In the genomic region with DNA sequence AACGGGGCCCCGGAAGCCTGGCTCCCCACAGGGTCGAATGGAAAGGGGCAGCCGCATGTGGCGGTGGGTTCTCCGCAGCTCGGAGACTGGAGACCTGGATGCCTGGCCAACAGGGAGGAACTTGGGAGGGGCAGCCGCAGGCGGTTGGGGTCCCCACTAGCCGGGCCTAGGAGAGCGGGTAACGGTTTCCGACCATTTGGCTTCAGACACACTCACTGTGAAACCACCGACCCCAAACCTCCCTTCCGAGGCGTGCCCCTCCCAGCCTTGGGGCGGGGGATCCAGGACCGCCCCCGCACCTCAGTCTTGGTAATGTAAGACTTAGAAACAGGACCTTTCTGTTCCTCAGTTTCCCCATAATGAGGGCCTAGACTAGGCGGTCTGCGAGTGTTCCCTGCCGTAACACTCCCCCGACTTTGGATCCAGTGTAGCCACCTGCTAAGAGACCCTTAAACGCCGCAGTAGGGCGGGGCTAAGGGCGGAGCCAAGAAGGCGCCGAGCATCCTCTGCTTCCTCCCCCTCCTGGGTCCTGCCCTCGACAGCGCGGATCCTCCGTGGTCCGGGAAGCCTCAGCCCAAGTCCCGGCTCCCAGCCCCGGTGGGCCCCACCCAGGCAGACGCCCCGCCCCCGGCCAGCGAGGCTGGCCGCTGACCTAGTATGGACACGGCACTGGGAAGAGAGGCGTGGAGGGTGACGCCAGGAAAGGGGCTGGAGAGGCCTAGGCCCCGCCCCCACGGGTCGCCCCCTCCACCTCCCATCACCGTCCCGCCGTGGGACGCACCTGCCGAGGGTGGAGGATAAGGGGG, we compare ENCODE assay signal across 8 cellular contexts. TPM values are rescaled to one million over a fixed set of nuclear protein-coding genes. Genes with fewer than 3 reads are reported as not detected.
A peak's percentile ranks its signal among the peaks of the same experiment; 100 is the strongest.
DNase-seq lines count a peak whose midpoint lies in the region; ATAC-seq, FAIRE-seq and TF ChIP-seq lines count a peak whose summit lies in the region.

No MANE protein-coding gene starts in this region.

- H3K9me3 ChIP-seq in small intestine (ENCODE audit: control insufficient read depth, low read depth), result no peaks in the 10 kb centered on the region

- no peak for TF ChIP-seq CTCF in astrocyte of the cerebellum (IDR thresholded peaks at IDR 0.05; ENCODE audit: low read depth, low read length, missing control alignments)

- 1 to 3% (median 2%) methylated on average over 49 to 52 of the region's 52 CpGs for WGBS in small intestine, 3 donors

- no peak for FAIRE-seq in small intestine (lab: Jason Lieb, UNC)

- no peaks in the 10 kb centered on the region for H3K27me3 ChIP-seq in small intestine (ENCODE audit: control insufficient read depth in 2 of 2, insufficient read depth in 2 of 2, low read length in 2 of 2)

- H3K36me3 Mint-ChIP-seq in T-helper 1 cell treated with Interleukin-12 subunit alpha and Interleukin-12 subunit beta and Interleukin-4 antibody, amounts not matched to agents 30 μg/mL and 1 μg/mL, for 36 hours (ENCODE audit: low read depth), result peaks cover 13% of the 10 kb centered on the region

- H3K36me3 ChIP-seq in small intestine (ENCODE audit: control insufficient read depth in 2 of 2, insufficient read depth in 2 of 2, low read length in 2 of 2), result no peaks in the 10 kb centered on the region

- H3K9me3 Mint-ChIP-seq in T-helper 1 cell treated with Interleukin-12 subunit alpha and Interleukin-12 subunit beta and Interleukin-4 antibody, amounts not matched to agents 30 μg/mL and 1 μg/mL, for 36 hours, result no peaks in the 10 kb centered on the region

- H3K4me1 Mint-ChIP-seq in T-helper 1 cell treated with Interleukin-12 subunit alpha and Interleukin-12 subunit beta and Interleukin-4 antibody, amounts not matched to agents 30 μg/mL and 1 μg/mL, for 36 hours (ENCODE audit: low read depth), result peaks cover 28% of the 10 kb centered on the region

- peak; percentile 53 for DNase-seq in stimulated activated CD4-positive, alpha-beta T cell treated with anti-CD3 and anti-CD28 coated beads, Interleukin-12 subunit alpha, Interleukin-12 subunit beta, amount 100 ng/mL, for 4 hours
- DNase-seq in stimulated activated CD4-positive, alpha-beta T cell treated with anti-CD3 and anti-CD28 coated beads, Interleukin-2, amount 100 ng/mL, for 48 hours, result no peak
- DNase-seq in astrocyte of the cerebellum (ENCODE audit: low read depth) (no peak), iPS-NIHi7 (ENCODE audit: extremely low spot score) (peak; percentile 82), small intestine (peak; percentile 47), NCI-H446 (lab: John Stamatoyannopoulos, UW) (no peak)

- H3K27ac Mint-ChIP-seq in T-helper 1 cell treated with Interleukin-12 subunit alpha and Interleukin-12 subunit beta and Interleukin-4 antibody, amounts not matched to agents 30 μg/mL and 1 μg/mL, for 36 hours, result peak overlapping the region; percentile 99

- H3K4me3 Mint-ChIP-seq in T-helper 1 cell treated with Interleukin-12 subunit alpha and Interleukin-12 subunit beta and Interleukin-4 antibody, amounts not matched to agents 30 μg/mL and 1 μg/mL, for 36 hours, result peak overlapping the region; percentile 97

- peak overlapping the region; percentile 32 for H3K4me3 ChIP-seq in astrocyte of the cerebellum (ENCODE audit: low read depth, low read length)
- H3K4me3 ChIP-seq in small intestine (ENCODE audit: low read depth in 1 of 2, low read length in 2 of 2), result peak overlapping the region; percentile 64 to 74

- H3K4me1 ChIP-seq in small intestine (ENCODE audit: control insufficient read depth in 2 of 2, insufficient read depth in 1 of 2, low read depth in 1 of 2, low read length in 1 of 2), result no peaks in the 10 kb centered on the region

- no peaks in the 10 kb centered on the region for H3K27me3 Mint-ChIP-seq in T-helper 1 cell treated with Interleukin-12 subunit alpha and Interleukin-12 subunit beta and Interleukin-4 antibody, amounts not matched to agents 30 μg/mL and 1 μg/mL, for 36 hours (ENCODE audit: low read depth)

- peak overlapping the region; percentile 56 to 91 for H3K27ac ChIP-seq in small intestine (ENCODE audit: low read depth in 1 of 2, low read length in 1 of 2)

- in situ Hi-C loops in astrocyte of the cerebellum (cut with HindIII; ENCODE audit: low sequenced_read_pairs), result no loop called here

- no peak for ATAC-seq in GM18511 (IDR thresholded peaks at IDR 0.05; ENCODE audit: unreplicated experiment)

RNA-seq across cellular contexts. Expression of a gene that starts 1.8 kb away (rescaled TPM):
- polyA plus RNA-seq in small intestine, result 10 to 100 TPM in 1 of 3 donors, 1 to 10 TPM in 2; 2.9 to 14.6 (median 4.6) TPM

RNA-seq across cellular contexts. Expression of a gene that starts 14.0 kb away (rescaled TPM):
- polyA plus RNA-seq in small intestine, result 1 to 10 TPM in 2 of 3 donors, under 1 TPM in 1; 0.54 to 1.5 (median 1.1) TPM

RNA-seq across cellular contexts. Expression of a gene that starts 22.7 kb away (rescaled TPM):
- 1 to 10 TPM in 2 of 3 donors, under 1 TPM in 1; 0.45 to 4.4 (median 1.1) TPM for polyA plus RNA-seq in small intestine

RNA-seq across cellular contexts. Expression of a gene that starts 32.6 kb away (rescaled TPM):
- 10 to 100 TPM; 69.8 to 90.3 (median 76.7) TPM for polyA plus RNA-seq in small intestine

RNA-seq across cellular contexts. Expression of a gene that starts 57.3 kb away (rescaled TPM):
- 10 to 100 TPM in 1 of 3 donors, 1 to 10 TPM in 2; 9.2 to 13.6 (median 9.7) TPM for polyA plus RNA-seq in small intestine

Comparison
In these comparisons a context has a peak if more than half of its experiments do, and no peak if none do; other contexts are left out.
1. DNase-seq: peak in stimulated activated CD4-positive, alpha-beta T cell treated with anti-CD3 and anti-CD28 coated beads, Interleukin-12 subunit alpha, Interleukin-12 subunit beta, amount 100 ng/mL, for 4 hours (single experiment), iPS-NIHi7 (single experiment) and small intestine (single experiment); none in stimulated activated CD4-positive, alpha-beta T cell treated with anti-CD3 and anti-CD28 coated beads, Interleukin-2, amount 100 ng/mL, for 48 hours (0 of 2), astrocyte of the cerebellum (single experiment) and NCI-H446 (0 of 2).